In the genomic region with DNA sequence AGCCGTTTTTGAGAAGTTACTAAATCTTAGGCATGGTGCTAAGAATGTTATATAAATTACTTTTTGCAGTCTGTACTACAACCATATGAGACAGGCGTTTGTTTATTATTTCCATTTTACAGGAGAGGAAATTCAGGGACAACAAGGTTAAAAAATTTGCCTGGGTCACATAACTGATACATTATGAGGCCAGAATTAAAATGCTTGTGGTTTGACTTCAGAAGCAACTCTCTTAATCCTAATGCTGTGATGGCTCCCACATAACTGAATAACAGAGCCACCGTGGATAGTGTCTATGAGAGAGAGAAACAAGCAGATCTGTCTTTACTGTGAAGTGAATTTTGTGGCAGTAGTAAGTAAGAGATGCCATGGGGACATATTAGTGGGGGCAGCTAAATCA, we compare ENCODE assay signal across 20 cellular contexts.
"Had no signal": no experiment of that assay in that cellular context is flagged by ENCODE, and none has a peak within 500 bp of the region (broad histone marks: within the 10 kb centered on the region; RNA-seq: fewer than 3 reads in every experiment).

No MANE protein-coding gene starts in this region.

- H3K9me3 ChIP-seq: colonic mucosa, gastrocnemius medialis, heart left ventricle, left ventricle myocardium inferior, right atrium auricular region, tibial nerve had no signal

- ATAC-seq: activated CD8-positive, alpha-beta T cell treated with anti-CD3 and anti-CD28 coated beads, Interleukin-2, amount 10 ng/mL, durations not matched to agents 7 days and 5 days; gastrocnemius medialis; heart left ventricle; stimulated activated naive CD8-positive, alpha-beta T cell treated with anti-CD3 and anti-CD28 coated beads, Interleukin-15, Interleukin-2, amounts not matched to agents 100 U/mL and 50 U/mL, for 24 hours had no signal

- DNase-seq: activated CD4-positive, alpha-beta T cell treated with anti-CD3 and anti-CD28 coated beads, Interleukin-2, amount 10 ng/mL, durations not matched to agents 24 days and 14 days; activated CD8-positive, alpha-beta T cell treated with anti-CD3 and anti-CD28 coated beads, Interleukin-2, amount 10 ng/mL, durations not matched to agents 7 days and 5 days; activated naive CD4-positive, alpha-beta T cell treated with Interleukin-2 at 50 U/mL for 16 hours; activated naive CD8-positive, alpha-beta T cell treated with anti-CD3 and anti-CD28 coated beads, Interleukin-2, amount 10 ng/mL, durations not matched to agents 7 days and 5 days; activated T-cell treated with anti-CD3 and anti-CD28 coated beads, Interleukin-2, amount 50 U/mL, for 24 hours; central memory CD4-positive, alpha-beta T cell; colonic mucosa; gastrocnemius medialis; heart left ventricle; kidney glomerular epithelial cell; left ventricle myocardium inferior; mammary epithelial cell; midbrain; occipital lobe; stimulated activated naive CD8-positive, alpha-beta T cell treated with anti-CD3 and anti-CD28 coated beads, Interleukin-15, Interleukin-2, amounts not matched to agents 100 U/mL and 50 U/mL, for 24 hours; substantia nigra; T1000 had no signal

- H3K27ac ChIP-seq: colonic mucosa, gastrocnemius medialis, heart left ventricle, left ventricle myocardium inferior, right atrium auricular region, tibial nerve had no signal

- H3K4me3 ChIP-seq: colonic mucosa, gastrocnemius medialis, heart left ventricle, left ventricle myocardium inferior, right atrium auricular region, tibial nerve had no signal

- H3K4me1 ChIP-seq: colonic mucosa, gastrocnemius medialis, heart left ventricle, left ventricle myocardium inferior, right atrium auricular region, tibial nerve had no signal

- H3K36me3 ChIP-seq: colonic mucosa, gastrocnemius medialis, heart left ventricle, left ventricle myocardium inferior, right atrium auricular region, tibial nerve had no signal

- H3K27me3 ChIP-seq: colonic mucosa, gastrocnemius medialis, heart left ventricle, right atrium auricular region, tibial nerve had no signal

- FAIRE-seq: urothelium cell line had no signal
